In genomic region chr16:89095401-89095974, GRCh38 we compare ENCODE assay signal across 11 cellular contexts. TPM values are rescaled to one million over a fixed set of nuclear protein-coding genes. Genes with fewer than 3 reads are reported as not detected.
DNase-seq lines count a peak whose midpoint lies in the region; ATAC-seq, FAIRE-seq and TF ChIP-seq lines count a peak whose summit lies in the region.
"Had no signal": no experiment of that assay in that cellular context is flagged by ENCODE, and none has a peak within 500 bp of the region (broad histone marks: within the 10 kb centered on the region; RNA-seq: fewer than 3 reads in every experiment).

No MANE protein-coding gene starts in this region.

- no peak for TF ChIP-seq CTCF in HepG2 (CRISPR knock-in tag; IDR thresholded peaks at IDR 0.05)
- TF ChIP-seq CTCF in right lobe of liver (IDR thresholded peaks at IDR 0.05) = no peak
- TF ChIP-seq CTCF in OCI-LY1 (IDR thresholded peaks at IDR 0.05; ENCODE audit: low read length) = no peak
- no peak for TF ChIP-seq CTCF in endodermal cell (conservative IDR thresholded peaks at IDR 0.05)

- H3K27me3 Mint-ChIP-seq in endodermal cell (ENCODE audit: insufficient read depth) = peaks cover 17% of the 10 kb centered on the region

- peak overlapping the region; percentile 6; the same call in 1 of the 2 replicates for H3K9ac ChIP-seq in HepG2 (ENCODE audit: insufficient read depth, low read depth, low read length)
- H3K9ac ChIP-seq in OCI-LY1 (ENCODE audit: low read length) = peak overlapping the region; percentile 96
- H3K9ac ChIP-seq in endodermal cell (ENCODE audit: extremely low read depth, low read length, poor library complexity, severe bottlenecking) = no peak overlapping the region

- H3K27me3 ChIP-seq in HepG2 (ENCODE audit: control insufficient read depth in 1 of 2, insufficient read depth in 2 of 2, low read length in 2 of 2) (peaks cover 0 to 3% of the 10 kb centered on the region in 2 experiments; a peak in 2 of 5 replicates), right lobe of liver (no peaks in the 10 kb centered on the region), OCI-LY1 (ENCODE audit: insufficient read depth, low read length) (peaks cover 7% of the 10 kb centered on the region; the same call in 1 of the 2 replicates), endodermal cell (ENCODE audit: control insufficient read depth, insufficient read depth, low read length, poor library complexity, severe bottlenecking) (peaks cover 26% of the 10 kb centered on the region)

- H3K4me3 ChIP-seq in HepG2 (replicated peaks in 1 of 3; ENCODE audit: insufficient read depth in 1 of 3, low read depth in 2 of 3, low read length in 3 of 3) = peak overlapping the region in 1 of 3 experiments; percentile 65; a peak in 1 of 6 replicates
- H3K4me3 ChIP-seq in right lobe of liver = no peak overlapping the region
- H3K4me3 ChIP-seq in OCI-LY1 (ENCODE audit: low read depth, low read length, poor library complexity, severe bottlenecking) = peak overlapping the region; percentile 90
- no peak overlapping the region for H3K4me3 ChIP-seq in endodermal cell (ENCODE audit: low read length)

- ATAC-seq in HepG2 = no peak
- ATAC-seq in right lobe of liver = no peak
- ATAC-seq in GM21381 (IDR thresholded peaks at IDR 0.05; ENCODE audit: unreplicated experiment) = no peak
- ATAC-seq in GM21619 (IDR thresholded peaks at IDR 0.05; ENCODE audit: unreplicated experiment) = no peak

- no peak for TF ChIP-seq EP300 in HepG2 (IDR thresholded peaks at IDR 0.05; ENCODE audit: low read depth in 2 of 2, low read length in 2 of 2)
- no peak for TF ChIP-seq EP300 in HepG2 (CRISPR knock-in tag; IDR thresholded peaks at IDR 0.05; ENCODE audit: borderline replicate concordance)

- TF ChIP-seq POLR2A in HepG2 (IDR thresholded peaks at IDR 0.05; ENCODE audit: insufficient read depth in 1 of 2, low read depth in 2 of 2, low read length in 2 of 2) (no peak), right lobe of liver (IDR thresholded peaks at IDR 0.05) (no peak)

- H3K27ac ChIP-seq in HepG2 (ENCODE audit: extremely low read length, insufficient read depth, low read length) = no peak overlapping the region
- no peak overlapping the region for H3K27ac ChIP-seq in right lobe of liver
- peak overlapping the region; percentile 98 for H3K27ac ChIP-seq in OCI-LY1 (ENCODE audit: low read depth, low read length, poor library complexity, severe bottlenecking)
- H3K27ac ChIP-seq in endodermal cell (ENCODE audit: low read depth, low read length) = no peak overlapping the region

- H4K20me1 ChIP-seq in HepG2 (ENCODE audit: insufficient read depth, low read length) (peaks cover 12% of the 10 kb centered on the region; the same call in 1 of the 2 replicates), OCI-LY1 (ENCODE audit: insufficient read depth, low read length) (no peaks in the 10 kb centered on the region)

- H3K36me3 Mint-ChIP-seq in endodermal cell (ENCODE audit: low read depth) = peaks cover 12% of the 10 kb centered on the region

- H3K4me1 Mint-ChIP-seq in endodermal cell = peaks cover 35% of the 10 kb centered on the region

- POLR2A ChIA-PET in HepG2 (lab: Yijun Ruan, JAX) = no interaction called here

- H3K4me3 Mint-ChIP-seq in endodermal cell = peak overlapping the region; percentile 82

- no peaks in the 10 kb centered on the region for H3K9me2 ChIP-seq in OCI-LY1 (ENCODE audit: low read depth, low read length)

- WGBS in HepG2 (ENCODE audit: low lambda C conversion rate) = 96% methylated on average over 22 of the region's 22 CpGs
- 71% methylated on average over 18 of the region's 22 CpGs for WGBS in right lobe of liver (ENCODE audit: insufficient coverage, low coverage, low lambda C conversion rate, missing lambda C conversion rate)
- WGBS in endodermal cell (ENCODE audit: insufficient coverage in 1 of 2, insufficient read length in 1 of 2), 2 experiments = 86 to 91% methylated on average over 15 to 22 of the region's 22 CpGs

- intact Hi-C loops in HepG2 (cut with micrococcal nuclease; ENCODE audit: unreplicated experiment) (no loop called here), right lobe of liver (cut with DNase I) (no loop called here)

- H3K79me2 ChIP-seq in HepG2 (ENCODE audit: insufficient read depth, low read length) (peaks cover 39% of the 10 kb centered on the region), OCI-LY1 (ENCODE audit: insufficient read depth, low read length) (peaks cover 29% of the 10 kb centered on the region)

- H3K36me3 ChIP-seq in HepG2 (replicated peaks in 1 of 2; ENCODE audit: control insufficient read depth in 1 of 2, insufficient read depth in 2 of 2, low read length in 2 of 2) (peaks cover 0 to 5% of the 10 kb centered on the region in 2 experiments; a peak in 2 of 5 replicates), right lobe of liver (no peaks in the 10 kb centered on the region), OCI-LY1 (ENCODE audit: insufficient read depth, low read length) (peaks cover 29% of the 10 kb centered on the region), endodermal cell (ENCODE audit: control insufficient read depth, insufficient read depth, low read length) (peaks cover 10% of the 10 kb centered on the region)

- H3K9me3 ChIP-seq in HepG2 (ENCODE audit: low read length) = no peaks in the 10 kb centered on the region
- no peaks in the 10 kb centered on the region for H3K9me3 ChIP-seq in right lobe of liver
- no peaks in the 10 kb centered on the region for H3K9me3 ChIP-seq in OCI-LY1 (ENCODE audit: low read length)
- no peaks in the 10 kb centered on the region for H3K9me3 ChIP-seq in endodermal cell (ENCODE audit: control insufficient read depth, low read length)

- H3K9me3 Mint-ChIP-seq in endodermal cell = no peaks in the 10 kb centered on the region

- in situ Hi-C loops in HepG2 (cut with HindIII; ENCODE audit: extremely low pct_ligation_motif_present, low pct_unique_long_range_greater_than_20kb) = no loop called here

- no peak overlapping the region for H3K27ac Mint-ChIP-seq in endodermal cell

- DNase-seq in HepG2 (ENCODE audit: low spot score) = no peak
- no peak for DNase-seq in right lobe of liver
- no peak for DNase-seq in endodermal cell
- DNase-seq in NCI-H446 (lab: John Stamatoyannopoulos, UW) = no peak
- no peak for DNase-seq in NCI-H2081 treated with DMSO at 0.1 percent for 48 hours (lab: John Stamatoyannopoulos, UW)
- DNase-seq: activated CD8-positive, alpha-beta memory T cell treated with anti-CD3 and anti-CD28 coated beads, Interleukin-2, amount 50 U/mL, for 48 hours; effector CD4-positive, alpha-beta T cell; retina had no signal

- H3K4me1 ChIP-seq in HepG2 (ENCODE audit: insufficient read depth, low read length) (peaks cover 83% of the 10 kb centered on the region), right lobe of liver (peaks cover 0 to 19% (median 9%) of the 10 kb centered on the region in 4 donors), OCI-LY1 (ENCODE audit: insufficient read depth, low read length, severe bottlenecking) (peaks cover 56% of the 10 kb centered on the region), endodermal cell (ENCODE audit: control insufficient read depth, insufficient read depth, low read length) (peaks cover 13% of the 10 kb centered on the region)

- BruUV-seq in HepG2 (replicated peaks; lab: Mats Ljungman, UMichigan) = no TSS peak

- CTCF ChIA-PET in HepG2 (lab: Yijun Ruan, JAX; ENCODE audit: low intra/inter-chr PET ratio, low total read pairs) = no interaction called here

- no peaks in the 10 kb centered on the region for H3F3A ChIP-seq in OCI-LY1 (ENCODE audit: insufficient read depth, low read length)

- no peak for FAIRE-seq in HepG2 (lab: Jason Lieb, UNC)

- no peak overlapping the region for H2AFZ ChIP-seq in HepG2 (ENCODE audit: low read length)
- no peak overlapping the region for H2AFZ ChIP-seq in OCI-LY1 (ENCODE audit: low read length)

- H3K4me2 ChIP-seq in HepG2 (ENCODE audit: low read depth, low read length) = 0 out of 2 replicates have a peak overlapping the region, but pooled peaks have one; percentile 89
- peak overlapping the region; percentile 83 for H3K4me2 ChIP-seq in OCI-LY1 (ENCODE audit: low read length)

- TF ChIP-seq RAD21 in HepG2 (CRISPR knock-in tag; IDR thresholded peaks at IDR 0.05) = no peak

TF ChIP-seq in HepG2, 621 proteins besides CTCF, POLR2A, EP300 and RAD21:
- TF ChIP-seq NRL (CRISPR knock-in tag; IDR thresholded peaks at IDR 0.05; ENCODE audit: borderline replicate concordance) (no peak), ZNF263 (CRISPR knock-in tag; IDR thresholded peaks at IDR 0.05) (0 out of 2 replicates have a peak, but pooled peaks have one; percentile 18)

RNA-seq across cellular contexts. Expression of gene ACSF3, which starts 1.8 kb away (rescaled TPM):
- total RNA-seq in HepG2 (2016; rRNA removed; fragmentation: Illumina TruSeq; extraction: Trizol) = 23.5 and 30.6 TPM in 2 replicates
- 13.8 and 14.5 TPM in 2 replicates for total RNA-seq in HepG2 (2016; cell fraction: cytosol; rRNA removed; fragmentation: Illumina TruSeq; extraction: Trizol; ENCODE audit: low read depth)
- total RNA-seq in HepG2 (2016; cell fraction: insoluble cytoplasmic fraction; rRNA removed; fragmentation: Illumina TruSeq; extraction: Trizol) = 22.1 and 29.1 TPM in 2 replicates
- total RNA-seq in HepG2 (2016; cell fraction: membrane; rRNA removed; fragmentation: Illumina TruSeq; extraction: Trizol) = 23.0 and 24.3 TPM in 2 replicates
- 19.3 and 21.6 TPM in 2 replicates for total RNA-seq in HepG2 (2016; cell fraction: nucleus; rRNA removed; fragmentation: Illumina TruSeq; extraction: Trizol)
- polyA plus RNA-seq in HepG2 (2011; rRNA removed) = 14.9 and 16.5 TPM in 2 replicates
- polyA plus RNA-seq in HepG2 (2011; cell fraction: cytosol; rRNA removed) = 11.3 and 15.5 TPM in 2 replicates
- polyA plus RNA-seq in HepG2 (2011; cell fraction: nucleus; rRNA removed) = 31.3 and 34.0 TPM in 2 replicates
- 16.6 and 17.2 TPM in 2 replicates for polyA plus RNA-seq in HepG2 (2012)
- polyA plus RNA-seq in HepG2 (2016; cell fraction: cytosol; fragmentation: Illumina TruSeq; extraction: Trizol; ENCODE audit: low read depth) = 6.9 and 9.7 TPM in 2 replicates
- 21.8 and 22.0 TPM in 2 replicates for polyA plus RNA-seq in HepG2 (2016; cell fraction: insoluble cytoplasmic fraction; fragmentation: Illumina TruSeq; extraction: Trizol; ENCODE audit: low read depth)
- 11.2 and 13.0 TPM in 2 replicates for polyA plus RNA-seq in HepG2 (2016; cell fraction: membrane; fragmentation: Illumina TruSeq; extraction: Trizol; ENCODE audit: low read depth)
- 37.2 and 38.9 TPM in 2 replicates for polyA plus RNA-seq in HepG2 (2016; cell fraction: nucleus; fragmentation: Illumina TruSeq; extraction: Trizol; ENCODE audit: insufficient read depth, low read depth)
- 46.7 and 47.0 TPM in 2 replicates for polyA minus RNA-seq in HepG2 (2011; rRNA and poly(A)+ RNA removed; ENCODE audit: low replicate concordance)
- 22.4 and 32.0 TPM in 2 replicates for polyA minus RNA-seq in HepG2 (2011; cell fraction: cytosol; rRNA and poly(A)+ RNA removed)
- 35.9 and 36.8 TPM in 2 replicates for polyA minus RNA-seq in HepG2 (2011; cell fraction: nucleus; rRNA and poly(A)+ RNA removed)
- 10 to 100 TPM; 20.2 to 33.6 (median 29.4) TPM for total RNA-seq in right lobe of liver
- 10 to 100 TPM; 34.8 to 35.5 TPM for total RNA-seq in endodermal cell
- polyA plus RNA-seq in endodermal cell (2013, experiment 1 of 2) = 16.8 TPM
- polyA plus RNA-seq in endodermal cell (2013, experiment 2 of 2) = 16.0 TPM
